In the genomic region with DNA sequence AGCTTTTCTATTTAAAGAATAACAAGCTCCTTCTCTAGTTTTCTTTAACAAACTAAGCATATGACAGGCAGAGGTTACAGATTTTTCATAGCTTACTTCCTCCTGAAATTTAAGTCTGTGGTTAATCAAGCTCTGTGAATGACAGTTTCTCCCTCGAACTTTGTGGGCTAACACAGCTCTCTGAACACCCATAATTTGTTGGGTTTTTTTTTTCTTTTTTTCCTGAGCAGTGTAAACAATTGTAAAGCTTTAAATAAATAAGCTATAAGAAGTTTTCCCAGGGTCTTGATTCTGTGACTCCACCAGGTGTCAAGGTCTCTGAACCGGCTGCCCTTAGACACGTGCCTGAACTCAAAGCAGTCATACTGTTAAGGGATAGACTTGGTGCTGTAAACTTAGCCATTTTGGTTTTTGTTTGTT, we compare ENCODE assay signal across 7 cellular contexts.
DNase-seq lines count a peak whose midpoint lies in the region; ATAC-seq, FAIRE-seq and TF ChIP-seq lines count a peak whose summit lies in the region.

No MANE protein-coding gene starts in this region.

- H3K4me2 ChIP-seq in PC-9, result peak overlapping the region; percentile 4
- H3K4me2 ChIP-seq in HepG2 (ENCODE audit: low read depth, low read length), result no peak overlapping the region

- TF ChIP-seq RAD21 in HepG2 (CRISPR knock-in tag; IDR thresholded peaks at IDR 0.05), result no peak

- no peak for TF ChIP-seq POLR2A in HepG2 (IDR thresholded peaks at IDR 0.05; ENCODE audit: insufficient read depth in 1 of 2, low read depth in 2 of 2, low read length in 2 of 2)
- no peak for TF ChIP-seq POLR2A in tibial nerve (IDR thresholded peaks at IDR 0.05)

- H3K27me3 Mint-ChIP-seq in progenitor cell of endocrine pancreas, result no peaks in the 10 kb centered on the region

- CTCF ChIA-PET in PC-9 (lab: Charles Lee), result interaction anchor here (0.6 kb wide), 1 partner anchor 35 kb away, joined by 4 read pairs; no protein-coding TSS in a partner anchor
- CTCF ChIA-PET in HepG2 (lab: Yijun Ruan, JAX; ENCODE audit: low intra/inter-chr PET ratio, low total read pairs), result no interaction called here

- DNase-seq in PC-9 (peak in 1 of 2 experiments; percentile 67), progenitor cell of endocrine pancreas (ENCODE audit: low spot score, unreplicated experiment) (no peak), HepG2 (ENCODE audit: low spot score) (no peak), tibial nerve (ENCODE audit: low spot score in 2 of 2) (no peak), posterior cingulate gyrus (no peak)

- TF ChIP-seq CTCF in PC-9 (conservative IDR thresholded peaks at IDR 0.05) (no peak), progenitor cell of endocrine pancreas (IDR thresholded peaks at IDR 0.05; ENCODE audit: unreplicated experiment) (no peak), HepG2 (CRISPR knock-in tag; IDR thresholded peaks at IDR 0.05) (no peak), tibial nerve (IDR thresholded peaks at IDR 0.05) (no peak)

- H3K27ac Mint-ChIP-seq in progenitor cell of endocrine pancreas, result peak overlapping the region; percentile 65

- TF ChIP-seq EP300 in HepG2 (IDR thresholded peaks at IDR 0.05; ENCODE audit: low read depth in 2 of 2, low read length in 2 of 2) (no peak), HepG2 (CRISPR knock-in tag; IDR thresholded peaks at IDR 0.05; ENCODE audit: borderline replicate concordance) (no peak), tibial nerve (IDR thresholded peaks at IDR 0.05) (no peak)

- BruUV-seq in PC-9 (replicated peaks; lab: Mats Ljungman, UMichigan), result no TSS peak
- BruUV-seq in HepG2 (replicated peaks; lab: Mats Ljungman, UMichigan), result no TSS peak

- ATAC-seq in GM19035 (IDR thresholded peaks at IDR 0.05; ENCODE audit: unreplicated experiment) (peak; percentile 79), HG02943 (IDR thresholded peaks at IDR 0.05; ENCODE audit: low read depth, unreplicated experiment) (peak; percentile 77), HepG2 (no peak)

- FAIRE-seq in HepG2 (lab: Jason Lieb, UNC), result no peak

- POLR2A ChIA-PET in PC-9 (lab: Charles Lee; ENCODE audit: unreplicated experiment), result interaction anchor here (0.6 to 0.9 kb wide), 4 partner anchors 69 to 1000 kb away, joined by 3 to 4 read pairs (median 4); no protein-coding TSS in a partner anchor
- POLR2A ChIA-PET in HepG2 (lab: Yijun Ruan, JAX), result interaction anchor here (0.6 to 0.8 kb wide), 2 partner anchors 12 to 13 kb away, joined by 3 to 4 read pairs; no protein-coding TSS in a partner anchor

- H4K20me1 ChIP-seq in PC-9 (ENCODE audit: insufficient read depth) (no peaks in the 10 kb centered on the region), HepG2 (ENCODE audit: insufficient read depth, low read length) (no peaks in the 10 kb centered on the region)

- no peaks in the 10 kb centered on the region for H3K9me2 ChIP-seq in PC-9 (ENCODE audit: insufficient read depth)

- in situ Hi-C loops in HepG2 (cut with HindIII; ENCODE audit: extremely low pct_ligation_motif_present, low pct_unique_long_range_greater_than_20kb), result no loop called here

- H3K4me1 ChIP-seq in PC-9 (replicated peaks; ENCODE audit: insufficient read depth) (peaks cover 31% of the 10 kb centered on the region), HepG2 (ENCODE audit: insufficient read depth, low read length) (no peaks in the 10 kb centered on the region), tibial nerve (peaks cover 0 to 19% (median 0%) of the 10 kb centered on the region in 4 donors)

- no peak overlapping the region for H3K9ac ChIP-seq in HepG2 (ENCODE audit: insufficient read depth, low read depth, low read length)

- H3K27ac ChIP-seq in PC-9 (peak overlapping the region; percentile 50), HepG2 (ENCODE audit: extremely low read length, insufficient read depth, low read length) (no peak overlapping the region), tibial nerve (peak overlapping the region in 1 of 4 donors; percentile 53)

- peaks cover 17% of the 10 kb centered on the region for H3F3A ChIP-seq in PC-9 (ENCODE audit: insufficient read depth, low read depth)

- no peaks in the 10 kb centered on the region for H3K79me2 ChIP-seq in PC-9 (ENCODE audit: low read depth)
- H3K79me2 ChIP-seq in HepG2 (ENCODE audit: insufficient read depth, low read length), result no peaks in the 10 kb centered on the region

- intact Hi-C loops in PC-9 (cut with micrococcal nuclease; ENCODE audit: unreplicated experiment), result no loop called here
- intact Hi-C loops in HepG2 (cut with micrococcal nuclease; ENCODE audit: unreplicated experiment), result no loop called here
- intact Hi-C loops in posterior cingulate gyrus (cut with DNase I), result no loop called here

- H2AFZ ChIP-seq in PC-9 (no peak overlapping the region), HepG2 (ENCODE audit: low read length) (no peak overlapping the region)

- no peak overlapping the region for H3K4me3 ChIP-seq in PC-9
- no peak overlapping the region for H3K4me3 ChIP-seq in HepG2 (replicated peaks in 1 of 3; ENCODE audit: insufficient read depth in 1 of 3, low read depth in 2 of 3, low read length in 3 of 3)
- no peak overlapping the region for H3K4me3 ChIP-seq in tibial nerve

- H3K27me3 ChIP-seq in PC-9 (ENCODE audit: insufficient read depth, low read depth), result no peaks in the 10 kb centered on the region
- H3K27me3 ChIP-seq in HepG2 (ENCODE audit: control insufficient read depth in 1 of 2, insufficient read depth in 2 of 2, low read length in 2 of 2), result no peaks in the 10 kb centered on the region; a peak in 1 of 5 replicates
- H3K27me3 ChIP-seq in tibial nerve, result no peaks in the 10 kb centered on the region

- H3K9me3 ChIP-seq in PC-9 (ENCODE audit: insufficient read depth, low read depth) (no peaks in the 10 kb centered on the region; the same call in 1 of the 2 replicates), HepG2 (ENCODE audit: low read length) (no peaks in the 10 kb centered on the region), tibial nerve (no peaks in the 10 kb centered on the region)

- peaks cover 1% of the 10 kb centered on the region for H3K4me1 Mint-ChIP-seq in progenitor cell of endocrine pancreas (ENCODE audit: low read depth)

- H3K36me3 ChIP-seq in PC-9 (ENCODE audit: low read depth), result no peaks in the 10 kb centered on the region
- H3K36me3 ChIP-seq in HepG2 (replicated peaks in 1 of 2; ENCODE audit: control insufficient read depth in 1 of 2, insufficient read depth in 2 of 2, low read length in 2 of 2), result no peaks in the 10 kb centered on the region
- H3K36me3 ChIP-seq in tibial nerve, result no peaks in the 10 kb centered on the region

- H3K9me3 Mint-ChIP-seq in progenitor cell of endocrine pancreas (ENCODE audit: low read depth), result no peaks in the 10 kb centered on the region

- WGBS in HepG2 (ENCODE audit: low lambda C conversion rate), result 3% methylated on average over 3 of the region's 3 CpGs
- WGBS in tibial nerve, 2 donors, result 49 to 51% methylated on average over 3 of the region's 3 CpGs

- no peak overlapping the region for H3K4me3 Mint-ChIP-seq in progenitor cell of endocrine pancreas (ENCODE audit: low read depth)

- H3K36me3 Mint-ChIP-seq in progenitor cell of endocrine pancreas (ENCODE audit: insufficient read depth), result no peaks in the 10 kb centered on the region

TF ChIP-seq in HepG2, 621 proteins besides CTCF, POLR2A, EP300 and RAD21 (continues in another document):
- TF ChIP-seq, protein P1, sequence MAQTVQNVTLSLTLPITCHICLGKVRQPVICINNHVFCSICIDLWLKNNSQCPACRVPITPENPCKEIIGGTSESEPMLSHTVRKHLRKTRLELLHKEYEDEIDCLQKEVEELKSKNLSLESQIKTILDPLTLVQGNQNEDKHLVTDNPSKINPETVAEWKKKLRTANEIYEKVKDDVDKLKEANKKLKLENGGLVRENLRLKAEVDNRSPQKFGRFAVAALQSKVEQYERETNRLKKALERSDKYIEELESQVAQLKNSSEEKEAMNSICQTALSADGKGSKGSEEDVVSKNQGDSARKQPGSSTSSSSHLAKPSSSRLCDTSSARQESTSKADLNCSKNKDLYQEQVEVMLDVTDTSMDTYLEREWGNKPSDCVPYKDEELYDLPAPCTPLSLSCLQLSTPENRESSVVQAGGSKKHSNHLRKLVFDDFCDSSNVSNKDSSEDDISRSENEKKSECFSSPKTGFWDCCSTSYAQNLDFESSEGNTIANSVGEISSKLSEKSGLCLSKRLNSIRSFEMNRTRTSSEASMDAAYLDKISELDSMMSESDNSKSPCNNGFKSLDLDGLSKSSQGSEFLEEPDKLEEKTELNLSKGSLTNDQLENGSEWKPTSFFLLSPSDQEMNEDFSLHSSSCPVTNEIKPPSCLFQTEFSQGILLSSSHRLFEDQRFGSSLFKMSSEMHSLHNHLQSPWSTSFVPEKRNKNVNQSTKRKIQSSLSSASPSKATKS (CRISPR knock-in tag; IDR thresholded peaks at IDR 0.05), result no peak
